ENCODE assay signal across 21 cellular contexts in the genomic region with DNA sequence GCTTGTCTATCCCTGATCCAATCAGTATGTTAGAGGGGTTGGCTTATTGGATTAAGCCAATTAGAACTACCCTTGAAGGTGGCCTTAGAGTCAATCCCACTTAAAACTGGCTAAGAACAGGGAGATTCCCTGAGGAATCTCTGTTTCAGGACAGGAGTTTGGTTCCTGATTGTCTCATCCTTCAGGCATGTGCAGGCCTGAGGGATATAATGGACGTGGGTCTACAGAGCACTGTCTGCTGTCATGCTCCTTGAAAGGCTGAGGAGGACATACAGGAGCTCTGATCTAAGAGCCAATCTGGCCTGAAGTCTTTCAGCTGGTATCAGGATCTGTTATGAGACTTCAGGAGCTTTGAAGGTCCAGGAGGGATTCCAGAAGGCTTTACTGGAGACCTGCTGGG. TPM values are rescaled to one million over a fixed set of nuclear protein-coding genes. Genes with fewer than 3 reads are reported as not detected.
DNase-seq lines count a peak whose midpoint lies in the region; ATAC-seq, FAIRE-seq and TF ChIP-seq lines count a peak whose summit lies in the region.
"Had no signal": no experiment of that assay in that cellular context is flagged by ENCODE, and none has a peak within 500 bp of the region (broad histone marks: within the 10 kb centered on the region; RNA-seq: fewer than 3 reads in every experiment).

No MANE protein-coding gene starts in this region.

- H3K9ac ChIP-seq in astrocyte (ENCODE audit: low read length) = no peak overlapping the region
- H3K9ac ChIP-seq in smooth muscle cell (ENCODE audit: low read depth) = no peak overlapping the region
- H3K9ac ChIP-seq: BLaER1 had no signal

- no peaks in the 10 kb centered on the region for H3K27me3 Mint-ChIP-seq in astrocyte (ENCODE audit: low read depth, unreplicated experiment)

- no peak overlapping the region for H3K4me2 ChIP-seq in astrocyte (ENCODE audit: low read length)
- H3K4me2 ChIP-seq in smooth muscle cell = no peak overlapping the region
- H3K4me2 ChIP-seq: BLaER1 had no signal

- no peaks in the 10 kb centered on the region for H3K36me3 ChIP-seq in astrocyte (ENCODE audit: insufficient read depth, low read length)
- no peaks in the 10 kb centered on the region for H3K36me3 ChIP-seq in smooth muscle cell (ENCODE audit: low read depth)

- H4K20me1 ChIP-seq in astrocyte (ENCODE audit: insufficient read depth, low read length) = no peaks in the 10 kb centered on the region
- H4K20me1 ChIP-seq in smooth muscle cell (ENCODE audit: low read depth) = no peaks in the 10 kb centered on the region
- H4K20me1 ChIP-seq: BLaER1 had no signal

- H3K79me2 ChIP-seq in astrocyte (ENCODE audit: insufficient read depth, low read length) = no peaks in the 10 kb centered on the region
- no peaks in the 10 kb centered on the region for H3K79me2 ChIP-seq in smooth muscle cell (ENCODE audit: low read depth)

- H3K9me3 Mint-ChIP-seq in astrocyte (ENCODE audit: unreplicated experiment) = peaks cover 19% of the 10 kb centered on the region

- H3K27me3 ChIP-seq in astrocyte (ENCODE audit: insufficient read depth, low read length) = peaks cover 3% of the 10 kb centered on the region
- H3K27me3 ChIP-seq in smooth muscle cell (ENCODE audit: low read depth) = no peaks in the 10 kb centered on the region
- H3K27me3 ChIP-seq: BLaER1 had no signal

- H3K9me3 ChIP-seq in astrocyte (ENCODE audit: insufficient read depth, low read depth, low read length) (no peaks in the 10 kb centered on the region), smooth muscle cell (replicated peaks; ENCODE audit: low read depth) (no peaks in the 10 kb centered on the region)

- peak overlapping the region; percentile 12 for H3K27ac Mint-ChIP-seq in astrocyte (ENCODE audit: unreplicated experiment)
- H3K27ac Mint-ChIP-seq: CD14-positive monocyte; CD4-positive, alpha-beta memory T cell; HFFc6 had no signal

- no peak for ATAC-seq in HG03095 (IDR thresholded peaks at IDR 0.05; ENCODE audit: unreplicated experiment)
- no peak for ATAC-seq in GM18873 (IDR thresholded peaks at IDR 0.05; ENCODE audit: low FRiP score, unreplicated experiment)
- ATAC-seq: HCT116 had no signal

- H3K4me1 ChIP-seq in astrocyte (ENCODE audit: insufficient read depth, low read length) = no peaks in the 10 kb centered on the region
- no peaks in the 10 kb centered on the region for H3K4me1 ChIP-seq in smooth muscle cell (ENCODE audit: low read depth)
- H3K4me1 ChIP-seq: BLaER1 had no signal

- FAIRE-seq in astrocyte (lab: Jason Lieb, UNC) = no peak
- FAIRE-seq: G401.6, GM12891, HTR-8/SVneo had no signal

- no peak overlapping the region for H3K4me3 Mint-ChIP-seq in astrocyte (ENCODE audit: unreplicated experiment)
- H3K4me3 Mint-ChIP-seq: CD14-positive monocyte; CD4-positive, alpha-beta memory T cell; HFFc6 had no signal

- no peak overlapping the region for H2AFZ ChIP-seq in astrocyte (ENCODE audit: low read depth, low read length)
- no peak overlapping the region for H2AFZ ChIP-seq in smooth muscle cell (ENCODE audit: low read depth)

- no peaks in the 10 kb centered on the region for H3F3A ChIP-seq in smooth muscle cell (ENCODE audit: low read depth)

- TF ChIP-seq CTCF in astrocyte (IDR thresholded peaks at IDR 0.05; ENCODE audit: insufficient read depth, low read depth, low read length) = no peak
- no peak for TF ChIP-seq CTCF in smooth muscle cell (IDR thresholded peaks at IDR 0.05; ENCODE audit: borderline replicate concordance, insufficient read depth, poor library complexity, severe bottlenecking)

- DNase-seq in EH (ENCODE audit: low read depth) (peak; percentile 6), astrocyte (ENCODE audit: low read depth) (no peak), islet precursor cell (peak; percentile 80), smooth muscle cell (lab: John Stamatoyannopoulos, UW; ENCODE audit: unreplicated experiment) (no peak)
- no peak for DNase-seq in activated naive CD4-positive, alpha-beta T cell treated with Interleukin-2 at 50 U/mL for 16 hours
- DNase-seq: 8988T; CD4-positive, alpha-beta memory T cell; DMS153; DMS79; GOT3; H7; HFFc6; IMR-90 had no signal

- H3K27ac ChIP-seq in astrocyte (ENCODE audit: low read depth, low read length) (no peak overlapping the region), smooth muscle cell (ENCODE audit: low read depth) (peak overlapping the region; percentile 35)
- H3K27ac ChIP-seq: BLaER1 had no signal

- H3K4me1 Mint-ChIP-seq in astrocyte (ENCODE audit: low read depth, unreplicated experiment) = peaks cover 1% of the 10 kb centered on the region

- WGBS in smooth muscle cell (ENCODE audit: low lambda C conversion rate) = 46% methylated on average over 1 of the region's 1 CpG

- H3K36me3 Mint-ChIP-seq in astrocyte (ENCODE audit: low read depth, unreplicated experiment) = peaks cover 4% of the 10 kb centered on the region
- H3K36me3 Mint-ChIP-seq: CD14-positive monocyte had no signal

- H3K4me3 ChIP-seq in astrocyte (ENCODE audit: insufficient read depth, low read depth, low read length) (no peak overlapping the region), smooth muscle cell (no peak overlapping the region)
- H3K4me3 ChIP-seq: BLaER1 had no signal

RNA-seq across cellular contexts. Expression of a gene that starts 36.2 kb away (rescaled TPM):
- total RNA-seq in astrocyte (12.2 and 12.6 TPM in 2 replicates), smooth muscle cell (3.9 and 5.6 TPM in 2 replicates)
- polyA plus RNA-seq in smooth muscle cell = 3.5 and 4.4 TPM in 2 replicates

Comparison
In these comparisons a context has a peak if more than half of its experiments do, and no peak if none do; other contexts are left out.
1. DNase-seq: peak in EH (single experiment) and islet precursor cell (single experiment); none in astrocyte (single experiment), smooth muscle cell (single experiment) and activated naive CD4-positive, alpha-beta T cell treated with Interleukin-2 at 50 U/mL for 16 hours (single experiment).